23 cellular contexts compared by ENCODE assay signal in the genomic region with DNA sequence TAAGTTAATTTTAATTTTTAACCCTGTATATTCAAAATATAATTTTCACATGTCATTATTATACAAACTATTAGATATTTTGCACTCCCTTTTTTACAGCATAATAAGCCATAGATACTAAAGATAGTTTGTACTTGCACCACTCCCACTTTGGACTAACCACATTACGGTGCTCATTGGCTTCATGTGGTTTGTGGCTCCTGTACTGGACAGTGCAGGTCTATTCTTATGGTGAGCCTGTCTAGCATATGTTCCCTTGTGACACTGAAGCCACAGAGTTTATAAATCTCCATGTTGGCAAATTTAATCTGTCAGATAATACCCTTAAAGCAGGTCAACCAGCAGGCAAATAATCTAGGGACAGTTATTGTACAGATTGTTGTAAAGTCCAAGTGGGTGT.
"Had no signal": no experiment of that assay in that cellular context is flagged by ENCODE, and none has a peak within 500 bp of the region (broad histone marks: within the 10 kb centered on the region; RNA-seq: fewer than 3 reads in every experiment).

No MANE protein-coding gene starts in this region.

- H3K9me3 ChIP-seq: Peyer's patch, SJCRH30 had no signal

- H3K27ac ChIP-seq: PC-9, Peyer's patch, SJCRH30 had no signal

- H3K4me1 ChIP-seq: Peyer's patch had no signal

- DNase-seq: IMR-90; Karpas-422; KG1; MV-4-11; NCI-H1048; NCI-H1105; NCI-H1417; NCI-H1436 treated with DMSO at 0.1 percent for 48 hours; NCI-H1694; NCI-H187 treated with DMSO at 0.1 percent for 48 hours; NCI-H2029 treated with DMSO at 0.1 percent for 48 hours; NCI-H2171 treated with DMSO at 0.1 percent for 48 hours; NCI-H345; NCI-H446 treated with DMSO at 0.1 percent for 48 hours; NCI-H510A treated with DMSO at 0.1 percent for 48 hours; NCI-H526; NK-92 treated with Interleukin-12 subunit alpha and Interleukin-12 subunit beta, amount 100 ng/mL, for 24 hours; PC-9; Peyer's patch; SHP77 treated with DMSO at 0.1 percent for 48 hours had no signal

- ATAC-seq: Right ventricle myocardium inferior, SK-N-SH treated with all-trans-retinoic acid at 6 μM for 48 hours had no signal

- H3K27me3 ChIP-seq: Peyer's patch, SJCRH30 had no signal

- H2AFZ ChIP-seq: PC-9 had no signal

- H3K4me3 ChIP-seq: PC-9, Peyer's patch, SJCRH30 had no signal

- H3K36me3 ChIP-seq: Peyer's patch, SJCRH30 had no signal

- H3K4me2 ChIP-seq: PC-9 had no signal
